24 cellular contexts compared by ENCODE assay signal in the genomic region with DNA sequence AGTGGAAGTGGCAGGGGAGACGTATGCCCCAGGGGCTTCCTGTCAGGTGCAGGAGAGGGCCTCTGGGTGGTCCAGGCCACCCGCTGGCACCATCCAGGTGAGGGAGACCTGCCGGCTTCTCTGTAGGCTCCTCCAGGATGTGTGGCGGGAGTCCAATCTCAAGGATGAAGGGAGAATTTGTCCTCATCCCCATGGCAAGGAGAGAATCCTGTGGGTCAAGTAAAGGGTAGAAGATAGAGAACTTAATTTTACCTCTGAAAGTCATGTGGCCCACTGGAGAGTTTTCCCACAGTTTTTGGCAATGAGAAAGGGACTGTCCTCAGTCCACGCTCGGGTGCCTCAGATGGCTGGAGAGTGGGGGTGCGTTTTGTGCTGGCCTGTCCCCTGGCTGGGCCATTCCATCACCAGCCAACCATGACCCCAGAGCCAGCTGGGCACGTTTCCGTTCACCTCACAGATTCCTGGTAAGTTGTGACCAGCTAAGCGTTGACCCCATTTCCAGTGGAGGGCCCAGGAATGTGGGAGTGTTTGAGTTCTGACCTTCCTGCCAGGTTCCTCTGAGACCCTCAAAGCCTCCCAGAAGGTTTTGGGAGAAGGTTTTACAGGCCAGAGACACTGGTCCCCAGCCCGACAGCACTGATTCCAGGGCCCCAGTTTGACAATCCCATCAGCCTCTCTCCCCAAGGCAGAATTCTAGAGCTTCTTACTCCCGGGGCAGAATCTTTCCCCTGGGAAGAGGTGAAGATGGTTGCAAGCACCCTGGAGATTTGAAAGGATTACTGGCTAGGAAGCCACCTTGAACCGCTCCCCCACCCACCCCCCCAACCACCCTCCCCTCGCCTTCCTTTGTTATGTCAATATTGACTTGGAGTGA. TPM values are rescaled to one million over a fixed set of nuclear protein-coding genes. Genes with fewer than 3 reads are reported as not detected.
A peak's percentile ranks its signal among the peaks of the same experiment; 100 is the strongest.
DNase-seq lines count a peak whose midpoint lies in the region; ATAC-seq and TF ChIP-seq lines count a peak whose summit lies in the region.
"Had no signal": no experiment of that assay in that cellular context is flagged by ENCODE, and none has a peak within 500 bp of the region (broad histone marks: within the 10 kb centered on the region; RNA-seq: fewer than 3 reads in every experiment).

No MANE protein-coding gene starts in this region.

- H3K27ac Mint-ChIP-seq in activated T-helper 17 cell treated with anti-CD3 and anti-CD28 coated beads, Interleukin-2, amount 50 U/mL, for 72 hours = no peak overlapping the region
- H3K27ac Mint-ChIP-seq in effector memory CD8-positive, alpha-beta T cell = no peak overlapping the region
- H3K27ac Mint-ChIP-seq: activated B cell treated with CpG ODN at 0.5 μM for 24 hours; activated naive CD8-positive, alpha-beta T cell treated with anti-CD3 and anti-CD28 coated beads for 36 hours; activated T-cell treated with anti-CD3 and anti-CD28 coated beads, Interleukin-2, amount 50 U/mL, for 24 hours; memory B cell; neural progenitor cell had no signal

- H3K4me3 ChIP-seq in H7 (ENCODE audit: insufficient read depth, low read depth, low read length) (no peak overlapping the region), mucosa of rectum (ENCODE audit: low read length in 2 of 2) (peak overlapping the region; percentile 85 to 87), suprapubic skin (peak overlapping the region; percentile 57)
- H3K4me3 ChIP-seq: body of pancreas, neural progenitor cell, SJSA1, tibial nerve had no signal

- peaks cover 15% of the 10 kb centered on the region for H3K4me1 Mint-ChIP-seq in activated T-helper 17 cell treated with anti-CD3 and anti-CD28 coated beads, Interleukin-2, amount 50 U/mL, for 72 hours
- peaks cover 21 to 39% of the 10 kb centered on the region in 2 donors for H3K4me1 Mint-ChIP-seq in effector memory CD8-positive, alpha-beta T cell (ENCODE audit: low read depth in 2 of 2)

- no peak for ATAC-seq in activated T-helper 17 cell treated with anti-CD3 and anti-CD28 coated beads, Interleukin-2, amount 50 U/mL, for 72 hours (replicated peaks)
- ATAC-seq in effector memory CD8-positive, alpha-beta T cell (replicated peaks) = no peak
- ATAC-seq: activated CD8-positive, alpha-beta T cell treated with anti-CD3 and anti-CD28 coated beads, Interleukin-2, amount 10 ng/mL, durations not matched to agents 7 days and 5 days; body of pancreas; stimulated activated effector memory CD8-positive, alpha-beta T cell treated with anti-CD3 and anti-CD28 coated beads, Interleukin-12 subunit alpha, Interleukin-12 subunit beta, amount 100 ng/mL, for 72 hours had no signal

- CTCF ChIA-PET in RWPE1 (lab: Yijun Ruan, JAX) = interaction anchor here (0.5 to 6.0 kb wide), 6 partner anchors 10 to 197 kb away, joined by 3 to 42 read pairs (median 3); partner anchors contain the start of gene KAT5

- no peak for TF ChIP-seq EP300 in suprapubic skin (IDR thresholded peaks at IDR 0.05)

- no peak for TF ChIP-seq POLR2A in suprapubic skin (IDR thresholded peaks at IDR 0.05)

- TF ChIP-seq CTCF in suprapubic skin (IDR thresholded peaks at IDR 0.05) = no peak
- TF ChIP-seq CTCF in RWPE1 (conservative IDR thresholded peaks at IDR 0.05; ENCODE audit: low read depth) = no peak

- peaks cover 17% of the 10 kb centered on the region for H3K27me3 Mint-ChIP-seq in activated T-helper 17 cell treated with anti-CD3 and anti-CD28 coated beads, Interleukin-2, amount 50 U/mL, for 72 hours
- H3K27me3 Mint-ChIP-seq in effector memory CD8-positive, alpha-beta T cell = peaks cover 38 to 51% of the 10 kb centered on the region in 2 donors

- H3K4me1 ChIP-seq in mucosa of rectum (ENCODE audit: control insufficient read depth in 2 of 2, insufficient read depth in 2 of 2, low read length in 2 of 2) (peaks cover 48 to 59% of the 10 kb centered on the region in 2 donors), suprapubic skin (peaks cover 82% of the 10 kb centered on the region)

- peak overlapping the region; percentile 62 for H3K4me3 Mint-ChIP-seq in activated T-helper 17 cell treated with anti-CD3 and anti-CD28 coated beads, Interleukin-2, amount 50 U/mL, for 72 hours
- H3K4me3 Mint-ChIP-seq in effector memory CD8-positive, alpha-beta T cell = no peak overlapping the region
- H3K4me3 Mint-ChIP-seq: activated B cell treated with CpG ODN at 0.5 μM for 24 hours; activated CD8-positive, alpha-beta T cell treated with anti-CD3 and anti-CD28 coated beads, Interleukin-2, amount 10 ng/mL, durations not matched to agents 7 days and 5 days; activated naive CD8-positive, alpha-beta T cell treated with anti-CD3 and anti-CD28 coated beads for 36 hours; activated T-cell treated with anti-CD3 and anti-CD28 coated beads, Interleukin-2, amount 50 U/mL, for 24 hours; memory B cell had no signal

- H3K36me3 ChIP-seq in H7 (replicated peaks; ENCODE audit: control insufficient read depth, insufficient read depth, low read length) (no peaks in the 10 kb centered on the region; the same call in 1 of the 2 replicates), mucosa of rectum (ENCODE audit: control insufficient read depth in 2 of 2, insufficient read depth in 2 of 2, low read length in 2 of 2) (peaks cover 5 to 6% of the 10 kb centered on the region in 2 donors), suprapubic skin (no peaks in the 10 kb centered on the region)
- H3K36me3 ChIP-seq: neural progenitor cell, SJSA1, tibial nerve had no signal

- H3K9me3 ChIP-seq in mucosa of rectum (ENCODE audit: control insufficient read depth in 2 of 2, low read length in 2 of 2) = no peaks in the 10 kb centered on the region
- no peaks in the 10 kb centered on the region for H3K9me3 ChIP-seq in suprapubic skin
- H3K9me3 ChIP-seq: body of pancreas, tibial nerve had no signal

- peak overlapping the region; percentile 86 to 93 for H3K9ac ChIP-seq in mucosa of rectum (ENCODE audit: low read depth in 1 of 2, low read length in 2 of 2)
- H3K9ac ChIP-seq: neural progenitor cell had no signal

- peaks cover 38% of the 10 kb centered on the region for H3K27me3 ChIP-seq in H7 (ENCODE audit: control insufficient read depth, insufficient read depth, low read length)
- H3K27me3 ChIP-seq in mucosa of rectum (ENCODE audit: control insufficient read depth in 2 of 2, insufficient read depth in 2 of 2, low read length in 2 of 2) = peaks cover 4 to 11% of the 10 kb centered on the region in 2 donors
- peaks cover 33% of the 10 kb centered on the region for H3K27me3 ChIP-seq in suprapubic skin
- H3K27me3 ChIP-seq: body of pancreas had no signal

- peak overlapping the region; percentile 92 to 93 for H3K27ac ChIP-seq in mucosa of rectum (ENCODE audit: low read depth in 2 of 2, low read length in 2 of 2)
- H3K27ac ChIP-seq in suprapubic skin = peak overlapping the region; percentile 36
- no peak overlapping the region for H3K27ac ChIP-seq in RWPE1
- H3K27ac ChIP-seq: body of pancreas, neural progenitor cell, SJSA1 had no signal

- POLR2A ChIA-PET in RWPE1 (lab: Yijun Ruan, JAX; ENCODE audit: low non-redundant PET) = interaction anchor here (0.6 to 0.7 kb wide), 2 partner anchors 10 to 369 kb away, joined by 3 read pairs; no protein-coding TSS in a partner anchor

- peak; percentile 80 for DNase-seq in H7
- DNase-seq in suprapubic skin (ENCODE audit: low spot score in 2 of 2) = no peak
- DNase-seq in effector memory CD8-positive, alpha-beta T cell = no peak
- DNase-seq in RWPE1 (ENCODE audit: low spot score) = no peak
- no peak for DNase-seq in hepatic stellate cell (ENCODE audit: low spot score)
- DNase-seq: activated B cell treated with CpG ODN at 0.5 μM for 24 hours; activated CD8-positive, alpha-beta T cell treated with anti-CD3 and anti-CD28 coated beads, Interleukin-2, amount 10 ng/mL, durations not matched to agents 7 days and 5 days; activated naive CD8-positive, alpha-beta T cell treated with anti-CD3 and anti-CD28 coated beads for 36 hours; activated T-cell treated with anti-CD3 and anti-CD28 coated beads, Interleukin-2, amount 50 U/mL, for 24 hours; AML-193; body of pancreas; kidney glomerular epithelial cell; NCI-H1694 treated with DMSO at 0.1 percent for 48 hours; NCI-H2227 treated with DMSO at 0.1 percent for 48 hours; stimulated activated CD4-positive, alpha-beta T cell treated with anti-CD3 and anti-CD28 coated beads, Interleukin-15, amount 100 ng/mL, for 24 hours; T-helper 2 cell had no signal

- peaks cover 10% of the 10 kb centered on the region for H3K36me3 Mint-ChIP-seq in activated T-helper 17 cell treated with anti-CD3 and anti-CD28 coated beads, Interleukin-2, amount 50 U/mL, for 72 hours (ENCODE audit: low read depth)
- peaks cover 3% of the 10 kb centered on the region for H3K36me3 Mint-ChIP-seq in effector memory CD8-positive, alpha-beta T cell (ENCODE audit: insufficient read depth)
- H3K36me3 Mint-ChIP-seq: activated naive CD8-positive, alpha-beta T cell treated with anti-CD3 and anti-CD28 coated beads for 36 hours; memory B cell; neural progenitor cell; stimulated activated effector memory CD8-positive, alpha-beta T cell treated with anti-CD3 and anti-CD28 coated beads, Interleukin-12 subunit alpha, Interleukin-12 subunit beta, amount 100 ng/mL, for 72 hours had no signal

- WGBS in suprapubic skin = 63% methylated on average over 7 of the region's 14 CpGs

- no peaks in the 10 kb centered on the region for H3K9me3 Mint-ChIP-seq in activated T-helper 17 cell treated with anti-CD3 and anti-CD28 coated beads, Interleukin-2, amount 50 U/mL, for 72 hours
- H3K9me3 Mint-ChIP-seq in effector memory CD8-positive, alpha-beta T cell = no peaks in the 10 kb centered on the region
- H3K9me3 Mint-ChIP-seq: activated B cell treated with CpG ODN at 0.5 μM for 24 hours; activated naive CD8-positive, alpha-beta T cell treated with anti-CD3 and anti-CD28 coated beads for 36 hours; activated T-cell treated with anti-CD3 and anti-CD28 coated beads, Interleukin-2, amount 50 U/mL, for 24 hours; memory B cell; neural progenitor cell; stimulated activated effector memory CD8-positive, alpha-beta T cell treated with anti-CD3 and anti-CD28 coated beads, Interleukin-12 subunit alpha, Interleukin-12 subunit beta, amount 100 ng/mL, for 72 hours had no signal

RNA-seq across cellular contexts. Expression of gene OVOL1, which starts 2.6 kb away (rescaled TPM):
- total RNA-seq in H7 (2014; rRNA removed; shearing (Covaris generic)) = 1.2 and 1.4 TPM in 2 replicates
- under 1 TPM in 1 of 2 donors, not detected in 1; 0.98 TPM for total RNA-seq in activated T-helper 17 cell treated with anti-CD3 and anti-CD28 coated beads, Interleukin-2, amount 50 U/mL, for 72 hours
- 100 to 1,000 TPM in 2 of 4 donors, 10 to 100 TPM in 2; 64.4 to 196 (median 121) TPM for total RNA-seq in suprapubic skin
- total RNA-seq: fibroblast of villous mesenchyme, SJSA1, tibial nerve had no signal

RNA-seq across cellular contexts. Expression of gene AP5B1, which starts 8.7 kb away (rescaled TPM):
- 6.7 and 7.8 TPM in 2 replicates for total RNA-seq in H7 (2014; rRNA removed; shearing (Covaris generic))
- 10 to 100 TPM; 17.2 to 21.9 TPM for total RNA-seq in activated T-helper 17 cell treated with anti-CD3 and anti-CD28 coated beads, Interleukin-2, amount 50 U/mL, for 72 hours
- total RNA-seq in suprapubic skin = 10 to 100 TPM; 26.3 to 55.9 (median 38.1) TPM

RNA-seq across cellular contexts. Expression of gene SNX32, which starts 44.3 kb away (rescaled TPM):
- total RNA-seq in H7 (2014; rRNA removed; shearing (Covaris generic)) = 0.26 and 0.80 TPM in 2 replicates
- 1 to 10 TPM; 1.6 to 6.6 TPM for total RNA-seq in activated T-helper 17 cell treated with anti-CD3 and anti-CD28 coated beads, Interleukin-2, amount 50 U/mL, for 72 hours
- 1 to 10 TPM in 1 of 4 donors, under 1 TPM in 1, not detected in 2; 0.76 to 1.1 TPM for total RNA-seq in suprapubic skin

Comparison
In these comparisons a context has a peak if more than half of its experiments do, and no peak if none do; other contexts are left out.
1. RNA of gene OVOL1, which starts 2.6 kb away (total RNA-seq): 64.4 to 196 TPM in suprapubic skin; 1.2 to 1.4 TPM in H7 and 0.98 TPM in activated T-helper 17 cell treated with anti-CD3 and anti-CD28 coated beads, Interleukin-2, amount 50 U/mL, for 72 hours; every median in the first group is over 10 times any median in the second.